In genomic region chr2:42794271-42795046, GRCh38 we compare ENCODE assay signal across 8 cellular contexts. TPM values are rescaled to one million over a fixed set of nuclear protein-coding genes. Genes with fewer than 3 reads are reported as not detected.
A peak's percentile ranks its signal among the peaks of the same experiment; 100 is the strongest.
DNase-seq lines count a peak whose midpoint lies in the region; ATAC-seq and TF ChIP-seq lines count a peak whose summit lies in the region.

No MANE protein-coding gene starts in this region.

- peak; percentile 52 for DNase-seq in ELR (ENCODE audit: low read depth)
- peak; percentile 29 for DNase-seq in NOMO-1 treated with DMSO at 0.1 percent for 48 hours (lab: John Stamatoyannopoulos, UW; ENCODE audit: unreplicated experiment)
- DNase-seq in cardiac muscle cell (ENCODE audit: low read depth in 1 of 2, low spot score in 1 of 2), result peak; percentile 31 to 47
- DNase-seq in sciatic nerve (ENCODE audit: low spot score), result no peak
- DNase-seq in superior temporal gyrus (ENCODE audit: extremely low spot score), result no peak
- no peak for DNase-seq in globus pallidus (ENCODE audit: low spot score)
- DNase-seq in activated naive CD4-positive, alpha-beta T cell treated with Interleukin-2 at 50 U/mL for 16 hours, result no peak
- DNase-seq in NCI-H1048 (lab: John Stamatoyannopoulos, UW), result no peak

- H3K36me3 ChIP-seq in cardiac muscle cell, result no peaks in the 10 kb centered on the region

- H3K4me1 ChIP-seq in cardiac muscle cell (ENCODE audit: low read depth), result no peaks in the 10 kb centered on the region

- TF ChIP-seq CTCF in cardiac muscle cell (IDR thresholded peaks at IDR 0.05; ENCODE audit: low read depth, low read length), result peak; percentile 52

- peak; percentile 18 for ATAC-seq in sciatic nerve

- peaks cover 16% of the 10 kb centered on the region for H3K27me3 ChIP-seq in cardiac muscle cell

- H3K4me3 ChIP-seq in cardiac muscle cell, result no peak overlapping the region

- intact Hi-C loops in sciatic nerve (cut with DNase I), result no loop called here

- H3K9me3 ChIP-seq in cardiac muscle cell (ENCODE audit: low read depth), result no peaks in the 10 kb centered on the region

- no peak overlapping the region for H3K27ac ChIP-seq in cardiac muscle cell

RNA-seq across cellular contexts. Expression of gene HAAO, which starts 2.1 kb away (rescaled TPM):
- total RNA-seq in cardiac muscle cell (0.30 and 0.39 TPM in 2 replicates), sciatic nerve (14.3 TPM)
- polyA plus RNA-seq in cardiac muscle cell, result 0.43 and 0.79 TPM in 2 replicates

RNA-seq across cellular contexts. Expression of gene OXER1, which starts 30.5 kb away (rescaled TPM):
- total RNA-seq in cardiac muscle cell (0.48 TPM in 1 of 2 replicates, not detected in the other), sciatic nerve (2.8 TPM)
- polyA plus RNA-seq in cardiac muscle cell, result 0.12 and 0.15 TPM in 2 replicates

Comparison
In these comparisons a context has a peak if more than half of its experiments do, and no peak if none do; other contexts are left out.
1. DNase-seq: peak in ELR (single experiment), NOMO-1 treated with DMSO at 0.1 percent for 48 hours (single experiment) and cardiac muscle cell (2 of 2); none in sciatic nerve (single experiment), superior temporal gyrus (single experiment), globus pallidus (single experiment), activated naive CD4-positive, alpha-beta T cell treated with Interleukin-2 at 50 U/mL for 16 hours (single experiment) and NCI-H1048 (single experiment).
2. RNA of gene HAAO, which starts 2.1 kb away (total RNA-seq): 14.3 TPM in sciatic nerve (single experiment); 0.30 to 0.39 TPM in cardiac muscle cell; every median in the first group is over 10 times any median in the second.